34 cellular contexts compared by ENCODE assay signal in the genomic region with DNA sequence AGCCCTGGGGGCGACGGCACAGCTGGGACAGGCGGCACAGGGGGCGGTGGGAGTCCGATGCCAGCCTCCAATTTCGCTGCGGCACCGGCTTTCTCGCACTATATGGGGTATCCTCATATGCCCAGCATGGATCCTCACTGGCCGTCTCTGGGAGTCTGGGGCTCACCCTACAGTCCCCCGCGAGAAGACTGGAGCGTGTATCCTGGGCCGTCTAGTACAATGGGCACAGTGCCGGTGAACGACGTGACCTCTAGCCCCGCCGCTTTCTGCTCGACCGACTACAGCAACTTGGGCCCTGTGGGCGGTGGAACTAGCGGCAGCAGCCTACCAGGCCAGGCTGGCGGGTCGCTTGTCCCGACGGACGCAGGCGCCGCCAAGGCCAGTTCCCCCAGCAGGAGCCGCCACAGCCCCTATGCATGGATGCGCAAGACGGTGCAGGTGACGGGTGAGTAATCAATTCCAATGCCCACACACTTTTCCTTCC. TPM values are rescaled to one million over a fixed set of nuclear protein-coding genes. Genes with fewer than 3 reads are reported as not detected.
DNase-seq lines count a peak whose midpoint lies in the region; ATAC-seq and TF ChIP-seq lines count a peak whose summit lies in the region.
"Had no signal": no experiment of that assay in that cellular context is flagged by ENCODE, and none has a peak within 500 bp of the region (broad histone marks: within the 10 kb centered on the region; RNA-seq: fewer than 3 reads in every experiment).

No MANE protein-coding gene starts in this region.

- H3K27ac ChIP-seq in HUES6 (ENCODE audit: low read depth, low read length) = no peak overlapping the region
- H3K27ac ChIP-seq: ascending aorta, Peyer's patch had no signal

- CTCF ChIA-PET in activated CD4-positive, alpha-beta memory T cell treated with anti-CD3 and anti-CD28 coated beads for 36 hours (lab: Charles Lee) = no interaction called here
- CTCF ChIA-PET in activated CD4-positive, alpha-beta memory T cell treated with anti-CD3 and anti-CD28 coated beads, Interleukin-2, amount 10 ng/mL, durations not matched to agents 7 days and 5 days (lab: Charles Lee) = no interaction called here

- ATAC-seq in omental fat pad (ENCODE audit: low FRiP score) = no peak
- no peak for ATAC-seq in esophagus mucosa
- ATAC-seq: sciatic nerve; stimulated activated naive B cell treated with anti-CD40 and anti-IgM and Interleukin-4, amounts not matched to agents 10 μg/mL and 1 μg/mL and 100 μg/mL, for 72 hours had no signal

- intact Hi-C loops in activated CD4-positive, alpha-beta memory T cell treated with anti-CD3 and anti-CD28 coated beads for 36 hours (cut with micrococcal nuclease) = no loop called here

- peaks cover 10% of the 10 kb centered on the region for H3K4me1 ChIP-seq in HUES6 (ENCODE audit: control insufficient read depth, insufficient read depth, low read length)
- H3K4me1 ChIP-seq: ascending aorta, Peyer's patch had no signal

- peak overlapping the region; percentile 46 for H3K4me3 ChIP-seq in HUES6 (ENCODE audit: low read depth, low read length)
- H3K4me3 ChIP-seq: Peyer's patch had no signal

- H3K4me3 Mint-ChIP-seq in activated CD4-positive, alpha-beta memory T cell treated with anti-CD3 and anti-CD28 coated beads for 36 hours = no peak overlapping the region
- H3K4me3 Mint-ChIP-seq in activated CD4-positive, alpha-beta memory T cell treated with anti-CD3 and anti-CD28 coated beads, Interleukin-2, amount 10 ng/mL, durations not matched to agents 7 days and 5 days = no peak overlapping the region
- no peak overlapping the region for H3K4me3 Mint-ChIP-seq in glutamatergic neuron (ENCODE audit: unreplicated experiment)
- no peak overlapping the region for H3K4me3 Mint-ChIP-seq in osteocyte (ENCODE audit: unreplicated experiment)
- H3K4me3 Mint-ChIP-seq: activated B cell treated with CpG ODN at 0.5 μM for 24 hours; activated naive CD8-positive, alpha-beta T cell treated with anti-CD3 and anti-CD28 coated beads for 36 hours; CD4-positive, alpha-beta T cell; central memory CD8-positive, alpha-beta T cell; memory B cell; neural crest cell; stimulated activated naive B cell treated with anti-CD40 and anti-IgM and Interleukin-4, amounts not matched to agents 10 μg/mL and 1 μg/mL and 100 μg/mL, for 72 hours had no signal

- TF ChIP-seq CTCF in glutamatergic neuron (IDR thresholded peaks at IDR 0.05; ENCODE audit: partially characterized antibody, unreplicated experiment) (no peak), osteocyte (IDR thresholded peaks at IDR 0.05) (no peak), omental fat pad (IDR thresholded peaks at IDR 0.05) (no peak)

- no peaks in the 10 kb centered on the region for H3K36me3 ChIP-seq in HUES6 (ENCODE audit: control insufficient read depth, insufficient read depth, low read length)
- H3K36me3 ChIP-seq: ascending aorta, Peyer's patch had no signal

- peak; percentile 9 for DNase-seq in activated CD4-positive, alpha-beta memory T cell treated with anti-CD3 and anti-CD28 coated beads for 36 hours
- no peak for DNase-seq in activated CD4-positive, alpha-beta memory T cell treated with anti-CD3 and anti-CD28 coated beads, Interleukin-2, amount 10 ng/mL, durations not matched to agents 7 days and 5 days
- DNase-seq in glutamatergic neuron (peak; percentile 40), osteocyte (ENCODE audit: extremely low spot score, unreplicated experiment) (peak; percentile 83), omental fat pad (ENCODE audit: low spot score) (no peak), COLO668 (lab: John Stamatoyannopoulos, UW; ENCODE audit: unreplicated experiment) (no peak)
- DNase-seq: activated B cell treated with CpG ODN at 0.5 μM for 24 hours; activated CD4-positive, alpha-beta T cell treated with anti-CD3 and anti-CD28 coated beads, Interleukin-2, amount 50 U/mL, for 4 hours; activated naive CD8-positive, alpha-beta T cell treated with anti-CD3 and anti-CD28 coated beads for 36 hours; activated T-cell treated with anti-CD3 and anti-CD28 coated beads for 4 hours; CD4-positive, alpha-beta T cell; GOT3; NCI-H1105; NCI-H187 treated with DMSO at 0.1 percent for 48 hours; NCI-H2227 treated with DMSO at 0.1 percent for 48 hours; NCI-H526 treated with DMSO at 0.1 percent for 48 hours; Peyer's patch; SIG-M5; stimulated activated naive B cell treated with anti-CD40 and anti-IgM and Interleukin-4, amounts not matched to agents 10 μg/mL and 1 μg/mL and 100 μg/mL, for 72 hours; T-helper 9 cell had no signal

- peaks cover 81% of the 10 kb centered on the region; the same call in 1 of the 2 replicates for H3K27me3 ChIP-seq in HUES6 (ENCODE audit: control insufficient read depth, insufficient read depth, low read length)
- H3K27me3 ChIP-seq: Peyer's patch had no signal

- POLR2A ChIA-PET in activated CD4-positive, alpha-beta memory T cell treated with anti-CD3 and anti-CD28 coated beads for 36 hours (lab: Charles Lee) = no interaction called here
- POLR2A ChIA-PET in activated CD4-positive, alpha-beta memory T cell treated with anti-CD3 and anti-CD28 coated beads, Interleukin-2, amount 10 ng/mL, durations not matched to agents 7 days and 5 days (lab: Charles Lee) = no interaction called here

- H3K27ac Mint-ChIP-seq in activated CD4-positive, alpha-beta memory T cell treated with anti-CD3 and anti-CD28 coated beads for 36 hours = no peak overlapping the region
- no peak overlapping the region for H3K27ac Mint-ChIP-seq in activated CD4-positive, alpha-beta memory T cell treated with anti-CD3 and anti-CD28 coated beads, Interleukin-2, amount 10 ng/mL, durations not matched to agents 7 days and 5 days
- H3K27ac Mint-ChIP-seq in glutamatergic neuron (ENCODE audit: unreplicated experiment) (no peak overlapping the region), osteocyte (ENCODE audit: unreplicated experiment) (no peak overlapping the region)
- H3K27ac Mint-ChIP-seq: activated B cell treated with CpG ODN at 0.5 μM for 24 hours; activated naive CD8-positive, alpha-beta T cell treated with anti-CD3 and anti-CD28 coated beads for 36 hours; CD4-positive, alpha-beta T cell; memory B cell; progenitor cell of endocrine pancreas; stimulated activated naive B cell treated with anti-CD40 and anti-IgM and Interleukin-4, amounts not matched to agents 10 μg/mL and 1 μg/mL and 100 μg/mL, for 72 hours had no signal

- no peak overlapping the region for H3K9ac ChIP-seq in HUES6 (ENCODE audit: low read length)

- peaks cover 6% of the 10 kb centered on the region; the same call in 1 of the 2 replicates for H3K9me3 ChIP-seq in HUES6 (ENCODE audit: control insufficient read depth, insufficient read depth, low read depth, low read length)
- H3K9me3 ChIP-seq: ascending aorta, Peyer's patch had no signal

- H3K9me3 Mint-ChIP-seq in activated CD4-positive, alpha-beta memory T cell treated with anti-CD3 and anti-CD28 coated beads for 36 hours = no peaks in the 10 kb centered on the region
- no peaks in the 10 kb centered on the region for H3K9me3 Mint-ChIP-seq in activated CD4-positive, alpha-beta memory T cell treated with anti-CD3 and anti-CD28 coated beads, Interleukin-2, amount 10 ng/mL, durations not matched to agents 7 days and 5 days
- H3K9me3 Mint-ChIP-seq in glutamatergic neuron (ENCODE audit: unreplicated experiment) (no peaks in the 10 kb centered on the region), osteocyte (ENCODE audit: unreplicated experiment) (peaks cover 39% of the 10 kb centered on the region)
- H3K9me3 Mint-ChIP-seq: activated B cell treated with CpG ODN at 0.5 μM for 24 hours; activated naive CD8-positive, alpha-beta T cell treated with anti-CD3 and anti-CD28 coated beads for 36 hours; CD4-positive, alpha-beta T cell; memory B cell had no signal

- peaks cover 12% of the 10 kb centered on the region for H3K4me1 Mint-ChIP-seq in activated CD4-positive, alpha-beta memory T cell treated with anti-CD3 and anti-CD28 coated beads for 36 hours (ENCODE audit: low read depth)
- H3K4me1 Mint-ChIP-seq in activated CD4-positive, alpha-beta memory T cell treated with anti-CD3 and anti-CD28 coated beads, Interleukin-2, amount 10 ng/mL, durations not matched to agents 7 days and 5 days = no peaks in the 10 kb centered on the region
- H3K4me1 Mint-ChIP-seq in glutamatergic neuron (ENCODE audit: low read depth, unreplicated experiment) = no peaks in the 10 kb centered on the region
- no peaks in the 10 kb centered on the region for H3K4me1 Mint-ChIP-seq in osteocyte (ENCODE audit: unreplicated experiment)
- H3K4me1 Mint-ChIP-seq: activated B cell treated with CpG ODN at 0.5 μM for 24 hours; central memory CD8-positive, alpha-beta T cell; memory B cell; stimulated activated naive B cell treated with anti-CD40 and anti-IgM and Interleukin-4, amounts not matched to agents 10 μg/mL and 1 μg/mL and 100 μg/mL, for 72 hours had no signal

- peaks cover 18% of the 10 kb centered on the region for H3K27me3 Mint-ChIP-seq in activated CD4-positive, alpha-beta memory T cell treated with anti-CD3 and anti-CD28 coated beads for 36 hours
- H3K27me3 Mint-ChIP-seq in activated CD4-positive, alpha-beta memory T cell treated with anti-CD3 and anti-CD28 coated beads, Interleukin-2, amount 10 ng/mL, durations not matched to agents 7 days and 5 days = peaks cover 30% of the 10 kb centered on the region
- H3K27me3 Mint-ChIP-seq in glutamatergic neuron (ENCODE audit: unreplicated experiment) = peaks cover 10% of the 10 kb centered on the region
- H3K27me3 Mint-ChIP-seq in osteocyte (ENCODE audit: unreplicated experiment) = no peaks in the 10 kb centered on the region

- H3K36me3 Mint-ChIP-seq in activated CD4-positive, alpha-beta memory T cell treated with anti-CD3 and anti-CD28 coated beads for 36 hours = no peaks in the 10 kb centered on the region
- no peaks in the 10 kb centered on the region for H3K36me3 Mint-ChIP-seq in activated CD4-positive, alpha-beta memory T cell treated with anti-CD3 and anti-CD28 coated beads, Interleukin-2, amount 10 ng/mL, durations not matched to agents 7 days and 5 days (ENCODE audit: low read depth)
- H3K36me3 Mint-ChIP-seq in glutamatergic neuron (ENCODE audit: unreplicated experiment) (no peaks in the 10 kb centered on the region), osteocyte (ENCODE audit: unreplicated experiment) (no peaks in the 10 kb centered on the region)
- H3K36me3 Mint-ChIP-seq: activated naive CD8-positive, alpha-beta T cell treated with anti-CD3 and anti-CD28 coated beads for 36 hours; memory B cell; stimulated activated naive B cell treated with anti-CD40 and anti-IgM and Interleukin-4, amounts not matched to agents 10 μg/mL and 1 μg/mL and 100 μg/mL, for 72 hours had no signal

RNA-seq across cellular contexts. Expression of a gene that starts 0.5 kb away (rescaled TPM):
- not detected for total RNA-seq in activated CD4-positive, alpha-beta memory T cell treated with anti-CD3 and anti-CD28 coated beads for 36 hours
- total RNA-seq in activated CD4-positive, alpha-beta memory T cell treated with anti-CD3 and anti-CD28 coated beads, Interleukin-2, amount 10 ng/mL, durations not matched to agents 7 days and 5 days = not detected
- not detected for total RNA-seq in glutamatergic neuron (ENCODE audit: unreplicated experiment)
- not detected in 2 replicates for total RNA-seq in osteocyte
- total RNA-seq in omental fat pad = not detected
- total RNA-seq in esophagus mucosa = not detected
- total RNA-seq: A172; activated B cell treated with CpG ODN at 0.5 μM for 24 hours; activated naive CD8-positive, alpha-beta T cell treated with anti-CD3 and anti-CD28 coated beads for 36 hours; ascending aorta; CD4-positive, alpha-beta T cell; Daoy; dermis microvascular lymphatic vessel endothelial cell; endothelial cell of umbilical vein; glomerular endothelial cell; neural crest cell; Peyer's patch; progenitor cell of endocrine pancreas; sciatic nerve; temporal lobe had no signal

Comparison
In these comparisons a context has a peak if more than half of its experiments do, and no peak if none do; other contexts are left out.
1. DNase-seq: peak in activated CD4-positive, alpha-beta memory T cell treated with anti-CD3 and anti-CD28 coated beads for 36 hours (single experiment), glutamatergic neuron (single experiment) and osteocyte (single experiment); none in activated CD4-positive, alpha-beta memory T cell treated with anti-CD3 and anti-CD28 coated beads, Interleukin-2, amount 10 ng/mL, durations not matched to agents 7 days and 5 days (single experiment), omental fat pad (single experiment) and COLO668 (single experiment).